Comparison of ENCODE assay signal across 8 cellular contexts in the genomic region with DNA sequence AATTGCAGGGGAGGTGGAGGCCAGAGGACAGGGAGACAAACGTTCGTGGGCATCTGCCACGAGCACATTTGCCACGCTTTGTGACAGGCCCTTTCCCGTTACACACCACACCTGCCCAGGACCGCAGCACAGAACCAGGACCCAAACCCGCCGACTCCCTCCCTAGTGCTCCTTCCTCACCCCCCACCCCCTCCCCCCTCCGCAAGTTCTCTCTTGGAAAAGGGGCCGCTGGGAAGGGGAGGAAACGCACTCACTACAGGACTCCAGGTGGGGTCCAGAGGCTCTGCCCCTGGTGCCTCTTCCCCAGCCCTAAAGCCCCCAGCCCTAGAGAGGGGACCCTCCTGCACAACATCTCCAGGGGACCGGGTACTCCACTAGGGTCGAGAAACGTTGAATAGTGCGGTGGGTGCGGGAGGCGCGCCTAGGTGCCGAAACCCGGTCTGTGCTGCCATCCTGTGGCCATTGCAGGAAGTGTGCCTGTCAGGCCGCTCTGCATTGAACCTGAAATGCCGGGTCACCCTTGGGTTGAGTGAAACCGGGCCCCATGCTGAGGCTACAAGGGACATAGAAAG. TPM values are rescaled to one million over a fixed set of nuclear protein-coding genes. Genes with fewer than 3 reads are reported as not detected.
DNase-seq lines count a peak whose midpoint lies in the region; ATAC-seq and TF ChIP-seq lines count a peak whose summit lies in the region.

No MANE protein-coding gene starts in this region.

- no peaks in the 10 kb centered on the region for H3K36me3 Mint-ChIP-seq in activated naive CD8-positive, alpha-beta T cell treated with anti-CD3 and anti-CD28 coated beads for 36 hours

- no peaks in the 10 kb centered on the region for H3K9me3 Mint-ChIP-seq in activated naive CD8-positive, alpha-beta T cell treated with anti-CD3 and anti-CD28 coated beads for 36 hours

- H3K36me3 ChIP-seq in heart left ventricle (no peaks in the 10 kb centered on the region), upper lobe of right lung (no peaks in the 10 kb centered on the region)

- TF ChIP-seq POLR2A in NB4 (IDR thresholded peaks at IDR 0.05; ENCODE audit: extremely low read depth, insufficient read length) = no peak
- TF ChIP-seq POLR2A in heart left ventricle (IDR thresholded peaks at IDR 0.05) = no peak

- peaks cover 3% of the 10 kb centered on the region for H3K27me3 Mint-ChIP-seq in activated naive CD8-positive, alpha-beta T cell treated with anti-CD3 and anti-CD28 coated beads for 36 hours

- no peak overlapping the region for H3K4me3 ChIP-seq in NB4 (ENCODE audit: low read depth, low read length)
- H3K4me3 ChIP-seq in heart left ventricle = peak overlapping the region; percentile 15 to 70 (median 51)
- peak overlapping the region; percentile 56 for H3K4me3 ChIP-seq in upper lobe of right lung

- peaks cover 37% of the 10 kb centered on the region for H3K4me1 Mint-ChIP-seq in activated naive CD8-positive, alpha-beta T cell treated with anti-CD3 and anti-CD28 coated beads for 36 hours

- no peaks in the 10 kb centered on the region for H3K27me3 ChIP-seq in heart left ventricle
- H3K27me3 ChIP-seq in upper lobe of right lung = no peaks in the 10 kb centered on the region

- peak; percentile 71 for DNase-seq in DMS153 treated with DMSO at 0.1 percent for 48 hours (lab: John Stamatoyannopoulos, UW; ENCODE audit: unreplicated experiment)
- DNase-seq in GOT3 (lab: John Stamatoyannopoulos, UW) = peak; percentile 55
- peak; percentile 79 for DNase-seq in NB4 (ENCODE audit: low read depth)
- peak; percentile 75 for DNase-seq in SKM-1 treated with dmso at 0.1 percent for 144 hours (lab: John Stamatoyannopoulos, UW; ENCODE audit: unreplicated experiment)
- DNase-seq in activated naive CD8-positive, alpha-beta T cell treated with anti-CD3 and anti-CD28 coated beads for 36 hours = peak; percentile 87
- DNase-seq in heart left ventricle = peak; percentile 77 to 93 (median 85)
- DNase-seq in posterior vena cava (ENCODE audit: low spot score) = peak; percentile 95
- DNase-seq in upper lobe of right lung = peak; percentile 91

- intact Hi-C loops in heart left ventricle (cut with DNase I) (loop anchor here in 7 of 10 donors (1.0 to 10.0 kb wide), 11 partner anchors 262 to 1062 kb away; no protein-coding TSS in a partner anchor), posterior vena cava (cut with DNase I) (loop anchor here (5.0 to 10.0 kb wide), 3 partner anchors 762 to 862 kb away; no protein-coding TSS in a partner anchor), upper lobe of right lung (cut with DNase I) (no loop called here)

- H3K9me3 ChIP-seq in heart left ventricle (no peaks in the 10 kb centered on the region), upper lobe of right lung (no peaks in the 10 kb centered on the region)

- TF ChIP-seq CTCF in NB4 (IDR thresholded peaks at IDR 0.05; ENCODE audit: low read depth, low read length) = peak; percentile 79
- peak; percentile 88 to 97 (median 92) for TF ChIP-seq CTCF in heart left ventricle (IDR thresholded peaks at IDR 0.05)
- TF ChIP-seq CTCF in upper lobe of right lung (IDR thresholded peaks at IDR 0.05) = peak; percentile 94

- peak overlapping the region; percentile 79 for H3K4me3 Mint-ChIP-seq in activated naive CD8-positive, alpha-beta T cell treated with anti-CD3 and anti-CD28 coated beads for 36 hours

- peaks cover 0 to 36% (median 14%) of the 10 kb centered on the region in 12 donors for H3K4me1 ChIP-seq in heart left ventricle
- H3K4me1 ChIP-seq in upper lobe of right lung = peaks cover 24% of the 10 kb centered on the region

- H3K27ac ChIP-seq in heart left ventricle (peak overlapping the region in 11 of 12 donors; percentile 30 to 87 (median 77)), upper lobe of right lung (peak overlapping the region; percentile 86)

- peak overlapping the region; percentile 98 for H3K27ac Mint-ChIP-seq in activated naive CD8-positive, alpha-beta T cell treated with anti-CD3 and anti-CD28 coated beads for 36 hours

- 0 to 1% (median 1%) methylated on average over 20 to 23 of the region's 23 CpGs for WGBS in heart left ventricle, 4 donors

- ATAC-seq in heart left ventricle = peak; percentile 79 to 85 (median 84)
- peak; percentile 86 for ATAC-seq in upper lobe of right lung

RNA-seq across cellular contexts. Expression of gene EIF1, which starts 21.9 kb away (rescaled TPM):
- 1,000 to 10,000 TPM; 1,196 to 1,277 TPM for total RNA-seq in activated naive CD8-positive, alpha-beta T cell treated with anti-CD3 and anti-CD28 coated beads for 36 hours
- total RNA-seq in heart left ventricle = 1,000 to 10,000 TPM in 6 of 9 donors, 100 to 1,000 TPM in 3; 402 to 1,338 (median 1,177) TPM
- polyA plus RNA-seq in heart left ventricle = 1,000 to 10,000 TPM in 1 of 2 donors, 100 to 1,000 TPM in 1; 911 to 1,001 TPM
- total RNA-seq in posterior vena cava = 100 to 1,000 TPM; 694 to 760 TPM
- total RNA-seq in upper lobe of right lung = 974 TPM

RNA-seq across cellular contexts. Expression of gene KRT17, which starts 42.4 kb away (rescaled TPM):
- not detected for total RNA-seq in activated naive CD8-positive, alpha-beta T cell treated with anti-CD3 and anti-CD28 coated beads for 36 hours
- total RNA-seq in heart left ventricle (under 1 TPM in 1 of 9 donors, not detected in 8; 0.60 TPM), posterior vena cava (1 to 10 TPM; 2.8 to 5.1 TPM), upper lobe of right lung (5.9 TPM)
- not detected for polyA plus RNA-seq in heart left ventricle

RNA-seq across cellular contexts. Expression of gene GAST, which starts 45.3 kb away (rescaled TPM):
- not detected for total RNA-seq in activated naive CD8-positive, alpha-beta T cell treated with anti-CD3 and anti-CD28 coated beads for 36 hours
- total RNA-seq in heart left ventricle (not detected), posterior vena cava (not detected), upper lobe of right lung (not detected)
- polyA plus RNA-seq in heart left ventricle = not detected

RNA-seq across cellular contexts. Expression of gene KRT16, which starts 54.2 kb away (rescaled TPM):
- total RNA-seq in activated naive CD8-positive, alpha-beta T cell treated with anti-CD3 and anti-CD28 coated beads for 36 hours = not detected
- total RNA-seq in heart left ventricle = not detected
- under 1 TPM in 1 of 2 donors, not detected in 1; 0.06 TPM for polyA plus RNA-seq in heart left ventricle
- not detected for total RNA-seq in posterior vena cava
- not detected for total RNA-seq in upper lobe of right lung
